In the genomic region with DNA sequence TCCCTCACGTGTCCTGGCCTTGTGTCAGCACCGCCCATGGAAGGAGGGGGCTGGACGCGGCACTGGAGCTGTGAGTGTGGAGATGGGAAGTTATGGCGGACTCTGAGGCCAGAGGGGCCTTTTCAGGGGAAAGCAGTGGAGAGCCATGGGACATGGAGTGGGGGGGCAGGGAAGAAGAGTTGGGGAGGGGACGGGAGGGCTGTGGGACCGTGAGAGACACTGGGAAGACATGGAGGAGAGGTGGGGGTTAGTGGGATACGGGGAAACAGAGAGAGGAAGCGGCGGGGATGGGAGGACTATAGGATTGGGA, we compare ENCODE assay signal across 17 cellular contexts. TPM values are rescaled to one million over a fixed set of nuclear protein-coding genes. Genes with fewer than 3 reads are reported as not detected.
A peak's percentile ranks its signal among the peaks of the same experiment; 100 is the strongest.
DNase-seq lines count a peak whose midpoint lies in the region; ATAC-seq, FAIRE-seq and TF ChIP-seq lines count a peak whose summit lies in the region.
"Had no signal": no experiment of that assay in that cellular context is flagged by ENCODE, and none has a peak within 500 bp of the region (broad histone marks: within the 10 kb centered on the region; RNA-seq: fewer than 3 reads in every experiment).

No MANE protein-coding gene starts in this region.

- H4K20me1 ChIP-seq in osteoblast (ENCODE audit: insufficient read depth, low read length): no peaks in the 10 kb centered on the region

- POLR2A ChIA-PET in RWPE1 (lab: Yijun Ruan, JAX; ENCODE audit: low non-redundant PET): no interaction called here

- no peak for ATAC-seq in GM19351 (IDR thresholded peaks at IDR 0.05; ENCODE audit: unreplicated experiment)
- ATAC-seq: Panc1; stimulated activated effector memory CD8-positive, alpha-beta T cell treated with anti-CD3 and anti-CD28 coated beads, Interleukin-12 subunit alpha, Interleukin-12 subunit beta, amount 100 ng/mL, for 72 hours had no signal

- H3K4me2 ChIP-seq in osteoblast (ENCODE audit: insufficient read depth, low read length): peak overlapping the region; percentile 5

- H3K36me3 ChIP-seq in esophagus muscularis mucosa: no peaks in the 10 kb centered on the region
- no peaks in the 10 kb centered on the region for H3K36me3 ChIP-seq in osteoblast (ENCODE audit: insufficient read depth, low read length)
- H3K36me3 ChIP-seq in tibial nerve: no peaks in the 10 kb centered on the region
- H3K36me3 ChIP-seq: HAP-1 had no signal

- TF ChIP-seq POLR2A in esophagus muscularis mucosa (IDR thresholded peaks at IDR 0.05; ENCODE audit: low read depth) (no peak), tibial nerve (IDR thresholded peaks at IDR 0.05) (no peak), GM12891 (IDR thresholded peaks at IDR 0.05; ENCODE audit: low read depth, low read length) (no peak)

- intact Hi-C loops in esophagus muscularis mucosa (cut with DNase I): loop anchor here (2.0 kb wide), 1 partner anchor 126 kb away; no protein-coding TSS in a partner anchor

- no peak overlapping the region for H3K4me3 ChIP-seq in esophagus muscularis mucosa
- no peak overlapping the region for H3K4me3 ChIP-seq in osteoblast (ENCODE audit: insufficient read depth, low read length)
- peak overlapping the region in 1 of 4 donors; percentile 5 for H3K4me3 ChIP-seq in tibial nerve
- H3K4me3 ChIP-seq: HAP-1 had no signal

- CTCF ChIA-PET in RWPE1 (lab: Yijun Ruan, JAX): interaction anchor here (0.6 to 1.6 kb wide), 2 partner anchors 70 to 264 kb away, joined by 3 to 15 read pairs; no protein-coding TSS in a partner anchor

- H3K27ac ChIP-seq in RWPE1 (peak overlapping the region; percentile 71), esophagus muscularis mucosa (replicated peaks in 1 of 4) (peak overlapping the region; percentile 57 to 81 (median 75)), osteoblast (ENCODE audit: low read depth, low read length) (peak overlapping the region; percentile 68), tibial nerve (peak overlapping the region; percentile 47 to 91 (median 80))

- no peak for DNase-seq in RWPE1 (ENCODE audit: low spot score)
- DNase-seq in esophagus muscularis mucosa (ENCODE audit: extremely low spot score): no peak
- DNase-seq in osteoblast (ENCODE audit: insufficient read length, low spot score, missing footprints): no peak
- peak in 1 of 2 donors; percentile 84 for DNase-seq in tibial nerve (ENCODE audit: low spot score in 2 of 2)
- DNase-seq in cerebellar cortex (ENCODE audit: low spot score): no peak
- DNase-seq in GM12891 (ENCODE audit: insufficient read length, low spot score): no peak
- no peak for DNase-seq in HCEC 1CT
- DNase-seq: activated CD4-positive, alpha-beta T cell treated with anti-CD3 and anti-CD28 coated beads for 1 hour; activated CD8-positive, alpha-beta memory T cell treated with anti-CD3 and anti-CD28 coated beads, Interleukin-2, amount 50 U/mL, for 4 hours; activated naive CD4-positive, alpha-beta T cell treated with Interleukin-2 at 50 U/mL for 16 hours; naive B cell; NCI-H1694 treated with DMSO at 0.1 percent for 48 hours had no signal

- peaks cover 0 to 16% (median 0%) of the 10 kb centered on the region in 4 donors for H3K27me3 ChIP-seq in esophagus muscularis mucosa
- H3K27me3 ChIP-seq in osteoblast (ENCODE audit: insufficient read depth, low read length): no peaks in the 10 kb centered on the region
- H3K27me3 ChIP-seq in tibial nerve: no peaks in the 10 kb centered on the region

- H3K9me3 ChIP-seq in esophagus muscularis mucosa (no peaks in the 10 kb centered on the region), osteoblast (ENCODE audit: low read depth, low read length) (no peaks in the 10 kb centered on the region), tibial nerve (no peaks in the 10 kb centered on the region)
- H3K9me3 ChIP-seq: HAP-1 had no signal

- H3K79me2 ChIP-seq in osteoblast (ENCODE audit: insufficient read depth, low read length): no peaks in the 10 kb centered on the region

- H2AFZ ChIP-seq in osteoblast (ENCODE audit: low read length): peak overlapping the region; percentile 12

- TF ChIP-seq EP300 in esophagus muscularis mucosa (IDR thresholded peaks at IDR 0.05) (no peak), tibial nerve (IDR thresholded peaks at IDR 0.05) (peak in 1 of 2 donors; percentile 94)

- TF ChIP-seq CTCF in RWPE1 (conservative IDR thresholded peaks at IDR 0.05; ENCODE audit: low read depth) (no peak), esophagus muscularis mucosa (IDR thresholded peaks at IDR 0.05) (no peak), osteoblast (IDR thresholded peaks at IDR 0.05; ENCODE audit: extremely low read depth, low read depth, low read length) (no peak), tibial nerve (IDR thresholded peaks at IDR 0.05) (peak in 1 of 5 experiments; percentile 23)

- WGBS in esophagus muscularis mucosa: 75% methylated on average over 10 of the region's 10 CpGs
- 45 to 46% methylated on average over 10 of the region's 10 CpGs for WGBS in tibial nerve, 2 donors

- peaks cover 58 to 77% (median 66%) of the 10 kb centered on the region in 4 donors for H3K4me1 ChIP-seq in esophagus muscularis mucosa
- peaks cover 41% of the 10 kb centered on the region for H3K4me1 ChIP-seq in osteoblast (ENCODE audit: insufficient read depth, low read length)
- peaks cover 0 to 77% (median 46%) of the 10 kb centered on the region in 4 donors for H3K4me1 ChIP-seq in tibial nerve
- H3K4me1 ChIP-seq: HAP-1 had no signal

- FAIRE-seq in GM12891 (lab: Jason Lieb, UNC): no peak
- FAIRE-seq: keratinocyte had no signal

TF ChIP-seq in GM12891, 5 proteins besides CTCF, POLR2A, EP300 and RAD21:
- TF ChIP-seq TAF1 (IDR thresholded peaks at IDR 0.05; ENCODE audit: low read depth, low read length): no peak
- TF ChIP-seq PAX5 (IDR thresholded peaks at IDR 0.05; ENCODE audit: insufficient read depth, low read length, severe bottlenecking): no peak
- TF ChIP-seq POLR2AphosphoS5 (IDR thresholded peaks at IDR 0.05; ENCODE audit: low read depth, low read length): no peak
- no peak for TF ChIP-seq SPI1 (IDR thresholded peaks at IDR 0.05; ENCODE audit: low read depth, low read length)
- no peak for TF ChIP-seq POU2F2 (IDR thresholded peaks at IDR 0.05; ENCODE audit: low read depth, low read length)

RNA-seq across cellular contexts. Expression of gene FBXO7, which starts 58.2 kb away (rescaled TPM):
- total RNA-seq in esophagus muscularis mucosa: 10 to 100 TPM; 73.6 to 91.4 (median 83.8) TPM
- 72.2 and 80.0 TPM in 2 replicates for total RNA-seq in osteoblast
- 100 to 1,000 TPM in 1 of 4 donors, 10 to 100 TPM in 3; 86.1 to 108 (median 92.9) TPM for total RNA-seq in tibial nerve
- 80.8 TPM for polyA plus RNA-seq in GM12891 (2012; ENCODE audit: low read depth, missing spikeins)
